ENCODE assay signal across 9 cellular contexts in genomic region chr4:186839122-186840037, GRCh38.
DNase-seq lines count a peak whose midpoint lies in the region; ATAC-seq, FAIRE-seq and TF ChIP-seq lines count a peak whose summit lies in the region.
"Had no signal": no experiment of that assay in that cellular context is flagged by ENCODE, and none has a peak within 500 bp of the region (broad histone marks: within the 10 kb centered on the region; RNA-seq: fewer than 3 reads in every experiment).

No MANE protein-coding gene starts in this region.

- H2AFZ ChIP-seq in smooth muscle cell (ENCODE audit: low read depth) = peak overlapping the region; percentile 64

- ATAC-seq in GM19395 (IDR thresholded peaks at IDR 0.05; ENCODE audit: unreplicated experiment) = peak; percentile 96
- peak; percentile 97 for ATAC-seq in HG03575 (IDR thresholded peaks at IDR 0.05; ENCODE audit: extremely low read depth, insufficient number of reproducible peaks, low FRiP score, unreplicated experiment)
- ATAC-seq: left colon had no signal

- peak; percentile 53 for FAIRE-seq in endometrium (lab: Jason Lieb, UNC)

- H4K20me1 ChIP-seq in smooth muscle cell (ENCODE audit: low read depth) = no peaks in the 10 kb centered on the region

- H3K27me3 Mint-ChIP-seq in immature natural killer cell (ENCODE audit: low read depth in 3 of 3) = peaks cover 0 to 2% (median 0%) of the 10 kb centered on the region in 3 donors

- no peaks in the 10 kb centered on the region for H3K4me1 Mint-ChIP-seq in immature natural killer cell

- DNase-seq in smooth muscle cell (lab: John Stamatoyannopoulos, UW; ENCODE audit: unreplicated experiment) (no peak), immature natural killer cell (no peak), DMS53 (lab: John Stamatoyannopoulos, UW) (no peak), HK-2 (ENCODE audit: unreplicated experiment) (no peak)
- DNase-seq in NK-92 treated with Interleukin-12 subunit alpha and Interleukin-12 subunit beta, amount 100 ng/mL, for 24 hours (lab: John Stamatoyannopoulos, UW) = no peak

- H3K9me3 Mint-ChIP-seq in immature natural killer cell = peaks cover 4 to 22% (median 15%) of the 10 kb centered on the region in 6 donors

- no peak overlapping the region for H3K9ac ChIP-seq in smooth muscle cell (ENCODE audit: low read depth)

- H3K36me3 ChIP-seq in smooth muscle cell (ENCODE audit: low read depth) = no peaks in the 10 kb centered on the region

- no peak overlapping the region for H3K4me3 Mint-ChIP-seq in immature natural killer cell

- peaks cover 10% of the 10 kb centered on the region for H3F3A ChIP-seq in smooth muscle cell (ENCODE audit: low read depth)

- H3K4me1 ChIP-seq in smooth muscle cell (ENCODE audit: low read depth) = peaks cover 12% of the 10 kb centered on the region

- no peak overlapping the region for H3K4me3 ChIP-seq in smooth muscle cell

- H3K36me3 Mint-ChIP-seq in immature natural killer cell = no peaks in the 10 kb centered on the region

- peak overlapping the region; percentile 67 for H3K27ac ChIP-seq in smooth muscle cell (ENCODE audit: low read depth)

- no peaks in the 10 kb centered on the region for H3K27me3 ChIP-seq in smooth muscle cell (ENCODE audit: low read depth)

- no peaks in the 10 kb centered on the region for H3K79me2 ChIP-seq in smooth muscle cell (ENCODE audit: low read depth)

- H3K27ac Mint-ChIP-seq in immature natural killer cell = no peak overlapping the region

- TF ChIP-seq CTCF in smooth muscle cell (IDR thresholded peaks at IDR 0.05; ENCODE audit: borderline replicate concordance, insufficient read depth, poor library complexity, severe bottlenecking) = no peak

- WGBS in smooth muscle cell (ENCODE audit: low lambda C conversion rate) = 64% methylated on average over 11 of the region's 11 CpGs

- no peaks in the 10 kb centered on the region for H3K9me3 ChIP-seq in smooth muscle cell (replicated peaks; ENCODE audit: low read depth)

- H3K4me2 ChIP-seq in smooth muscle cell = peak overlapping the region; percentile 68
